8 cellular contexts compared by ENCODE assay signal in genomic region chr11:6925636-6926207, GRCh38. TPM values are rescaled to one million over a fixed set of nuclear protein-coding genes. Genes with fewer than 3 reads are reported as not detected.
DNase-seq lines count a peak whose midpoint lies in the region; ATAC-seq and TF ChIP-seq lines count a peak whose summit lies in the region.

No MANE protein-coding gene starts in this region.

- peaks cover 19% of the 10 kb centered on the region for H3K4me1 Mint-ChIP-seq in T-helper 2 cell treated with Interferon-gamma antibody and Interleukin-4, amounts not matched to agents 5 μg/mL and 100 μg/mL, for 36 hours (ENCODE audit: low read depth)

- peaks cover 24% of the 10 kb centered on the region for H3K27me3 ChIP-seq in gastroesophageal sphincter

- H3K36me3 ChIP-seq in gastroesophageal sphincter, result no peaks in the 10 kb centered on the region

- DNase-seq in T-helper 2 cell treated with Interferon-gamma antibody and Interleukin-4, amounts not matched to agents 5 μg/mL and 100 μg/mL, for 36 hours (ENCODE audit: low spot score), result no peak
- DNase-seq in T-helper 2 cell, result no peak
- peak; percentile 79 for DNase-seq in SW480 (ENCODE audit: low spot score)
- DNase-seq in sciatic nerve (ENCODE audit: low spot score), result no peak
- no peak for DNase-seq in activated gamma-delta T cell (lab: John Stamatoyannopoulos, UW)
- no peak for DNase-seq in D341Med (ENCODE audit: low spot score)

- peak overlapping the region in 1 of 2 donors; percentile 52 for H3K4me3 ChIP-seq in gastroesophageal sphincter

- TF ChIP-seq CTCF in gastroesophageal sphincter (IDR thresholded peaks at IDR 0.05), result no peak

- no peak for TF ChIP-seq POLR2A in gastroesophageal sphincter (IDR thresholded peaks at IDR 0.05)

- H3K9me3 ChIP-seq in gastroesophageal sphincter, result no peaks in the 10 kb centered on the region

- H3K27ac Mint-ChIP-seq in T-helper 2 cell treated with Interferon-gamma antibody and Interleukin-4, amounts not matched to agents 5 μg/mL and 100 μg/mL, for 36 hours, result peak overlapping the region; percentile 46

- no peak overlapping the region for H3K27ac ChIP-seq in gastroesophageal sphincter

- H3K9me3 Mint-ChIP-seq in T-helper 2 cell treated with Interferon-gamma antibody and Interleukin-4, amounts not matched to agents 5 μg/mL and 100 μg/mL, for 36 hours, result no peaks in the 10 kb centered on the region

- no peak for TF ChIP-seq EP300 in gastroesophageal sphincter (IDR thresholded peaks at IDR 0.05)

- H3K27me3 Mint-ChIP-seq in T-helper 2 cell treated with Interferon-gamma antibody and Interleukin-4, amounts not matched to agents 5 μg/mL and 100 μg/mL, for 36 hours (ENCODE audit: low read depth), result peaks cover 32% of the 10 kb centered on the region

- 59 to 67% methylated on average over 2 of the region's 2 CpGs for WGBS in gastroesophageal sphincter (ENCODE audit: low coverage in 1 of 2), 2 donors

- no peaks in the 10 kb centered on the region for H3K36me3 Mint-ChIP-seq in T-helper 2 cell treated with Interferon-gamma antibody and Interleukin-4, amounts not matched to agents 5 μg/mL and 100 μg/mL, for 36 hours (ENCODE audit: low read depth)

- peak overlapping the region; percentile 90 for H3K4me3 Mint-ChIP-seq in T-helper 2 cell treated with Interferon-gamma antibody and Interleukin-4, amounts not matched to agents 5 μg/mL and 100 μg/mL, for 36 hours

- ATAC-seq in HG02943 (IDR thresholded peaks at IDR 0.05; ENCODE audit: low read depth, unreplicated experiment) (peak; percentile 13), gastroesophageal sphincter (peak; percentile 13), sciatic nerve (peak; percentile 35)

- intact Hi-C loops in sciatic nerve (cut with DNase I), result no loop called here

- peaks cover 0 to 13% (median 6%) of the 10 kb centered on the region in 3 donors for H3K4me1 ChIP-seq in gastroesophageal sphincter

RNA-seq across cellular contexts. Expression of gene ZNF215, which starts 0.5 kb away (rescaled TPM):
- total RNA-seq in gastroesophageal sphincter, result under 1 TPM; 0.20 to 0.54 (median 0.36) TPM
- 0.80 TPM for total RNA-seq in sciatic nerve

RNA-seq across cellular contexts. Expression of gene OR2D3, which starts 4.9 kb away (rescaled TPM):
- total RNA-seq in gastroesophageal sphincter (not detected), sciatic nerve (not detected)

RNA-seq across cellular contexts. Expression of gene OR2D2, which starts 33.4 kb away (rescaled TPM):
- total RNA-seq in gastroesophageal sphincter, result under 1 TPM in 1 of 4 donors, not detected in 3; 0.31 TPM
- not detected for total RNA-seq in sciatic nerve

RNA-seq across cellular contexts. Expression of gene OR10A4, which starts 49.3 kb away (rescaled TPM):
- total RNA-seq in gastroesophageal sphincter (not detected), sciatic nerve (not detected)
